22 cellular contexts compared by ENCODE assay signal in the genomic region with DNA sequence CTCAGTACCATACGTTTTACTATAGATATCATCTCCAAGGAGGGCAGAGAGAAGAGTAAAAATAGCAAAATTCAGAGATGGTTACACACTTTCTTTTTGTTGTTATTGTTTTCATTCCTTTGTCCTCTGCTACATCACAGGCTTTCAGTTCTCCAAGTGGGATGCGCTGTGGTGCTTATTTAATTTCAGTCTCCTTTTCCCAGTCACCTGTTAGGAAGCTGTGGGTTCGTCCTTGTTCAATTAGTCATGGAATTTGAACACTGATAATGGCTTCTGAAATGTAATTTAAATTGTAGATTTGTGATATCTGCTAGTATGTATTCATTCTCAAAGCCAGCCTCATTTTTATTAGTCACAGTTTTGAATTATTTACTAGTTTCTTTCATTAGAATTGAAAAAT. TPM values are rescaled to one million over a fixed set of nuclear protein-coding genes. Genes with fewer than 3 reads are reported as not detected.
DNase-seq lines count a peak whose midpoint lies in the region; TF ChIP-seq lines count a peak whose summit lies in the region.
"Had no signal": no experiment of that assay in that cellular context is flagged by ENCODE, and none has a peak within 500 bp of the region (broad histone marks: within the 10 kb centered on the region; RNA-seq: fewer than 3 reads in every experiment).

No MANE protein-coding gene starts in this region.

- H3K9me3 Mint-ChIP-seq in brain: peaks cover 0 to 7% (median 3%) of the 10 kb centered on the region in 5 experiments
- H3K9me3 Mint-ChIP-seq: CD4-positive, alpha-beta T cell; CD8-positive, alpha-beta T cell had no signal

- intact Hi-C loops in posterior vena cava (cut with DNase I): no loop called here

- TF ChIP-seq CTCF in brain (conservative IDR thresholded peaks at IDR 0.05) (no peak), osteoblast (IDR thresholded peaks at IDR 0.05; ENCODE audit: extremely low read depth, low read depth, low read length) (no peak)

- H3K36me3 Mint-ChIP-seq in brain: no peaks in the 10 kb centered on the region
- H3K36me3 Mint-ChIP-seq: CD8-positive, alpha-beta T cell had no signal

- H3K79me2 ChIP-seq in osteoblast (ENCODE audit: insufficient read depth, low read length): no peaks in the 10 kb centered on the region

- H3K36me3 ChIP-seq in SJCRH30 (no peaks in the 10 kb centered on the region), osteoblast (ENCODE audit: insufficient read depth, low read length) (no peaks in the 10 kb centered on the region)
- H3K36me3 ChIP-seq: BLaER1 treated with 17β-estradiol and CSF1 and Interleukin-3, amounts not matched to agents 10 nM and 100 nM had no signal

- H3K4me3 ChIP-seq in SJCRH30 (no peak overlapping the region), osteoblast (ENCODE audit: insufficient read depth, low read length) (no peak overlapping the region)
- H3K4me3 ChIP-seq: A549; BLaER1 treated with 17β-estradiol and CSF1 and Interleukin-3, amounts not matched to agents 10 nM and 100 nM; GM12878 had no signal

- peak overlapping the region in 1 of 5 experiments; percentile 40 for H3K4me3 Mint-ChIP-seq in brain
- H3K4me3 Mint-ChIP-seq: B cell; CD4-positive, alpha-beta T cell; CD8-positive, alpha-beta T cell had no signal

- peaks cover 34% of the 10 kb centered on the region for H3K4me1 Mint-ChIP-seq in brain
- H3K4me1 Mint-ChIP-seq: B cell had no signal

- H3K9me3 ChIP-seq in SJCRH30 (replicated peaks) (no peaks in the 10 kb centered on the region), osteoblast (ENCODE audit: low read depth, low read length) (no peaks in the 10 kb centered on the region)
- H3K9me3 ChIP-seq: Caco-2 had no signal

- H3K27me3 ChIP-seq in SJCRH30: no peaks in the 10 kb centered on the region
- H3K27me3 ChIP-seq in osteoblast (ENCODE audit: insufficient read depth, low read length): peaks cover 14% of the 10 kb centered on the region
- H3K27me3 ChIP-seq: BLaER1 treated with 17β-estradiol and CSF1 and Interleukin-3, amounts not matched to agents 10 nM and 100 nM had no signal

- no peaks in the 10 kb centered on the region for H3K27me3 Mint-ChIP-seq in brain

- H2AFZ ChIP-seq in osteoblast (ENCODE audit: low read length): no peak overlapping the region

- DNase-seq in SJCRH30 (peak; percentile 4 to 53), osteoblast (ENCODE audit: insufficient read length, low spot score, missing footprints) (peak; percentile 42), posterior vena cava (ENCODE audit: low spot score) (no peak), H4 (ENCODE audit: low spot score) (no peak)
- DNase-seq in activated CD8-positive, alpha-beta memory T cell treated with anti-CD3 and anti-CD28 coated beads for 24 hours: no peak
- DNase-seq: AML-193; Caco-2; Calu3; CD4-positive, alpha-beta T cell; CD8-positive, alpha-beta T cell; DMS53; DMS79; DND-41; EL; GDM1 had no signal

- H3K4me1 ChIP-seq in SJCRH30 (0 out of 2 replicates have a peak, but pooled peaks cover 4% of the 10 kb centered on the region), osteoblast (ENCODE audit: insufficient read depth, low read length) (no peaks in the 10 kb centered on the region)
- H3K4me1 ChIP-seq: A549, Caco-2 had no signal

- H3K27ac Mint-ChIP-seq in brain: peak overlapping the region; percentile 53 to 94 (median 82)
- H3K27ac Mint-ChIP-seq: B cell; CD4-positive, alpha-beta T cell; CD8-positive, alpha-beta T cell had no signal

- H3K27ac ChIP-seq in SJCRH30 (no peak overlapping the region), osteoblast (ENCODE audit: low read depth, low read length) (no peak overlapping the region)
- H3K27ac ChIP-seq: 22Rv1; A549; BLaER1 treated with 17β-estradiol and CSF1 and Interleukin-3, amounts not matched to agents 10 nM and 100 nM; C4-2B had no signal

- no peaks in the 10 kb centered on the region for H4K20me1 ChIP-seq in osteoblast (ENCODE audit: insufficient read depth, low read length)
- H4K20me1 ChIP-seq: BLaER1 treated with 17β-estradiol and CSF1 and Interleukin-3, amounts not matched to agents 10 nM and 100 nM had no signal

- H3K4me2 ChIP-seq in osteoblast (ENCODE audit: insufficient read depth, low read length): no peak overlapping the region
- H3K4me2 ChIP-seq: A549; BLaER1 treated with 17β-estradiol and CSF1 and Interleukin-3, amounts not matched to agents 10 nM and 100 nM had no signal

RNA-seq across cellular contexts. Expression of a gene that starts 38.8 kb away (rescaled TPM):
- 12.0 and 13.0 TPM in 2 replicates for total RNA-seq in SJCRH30 (2014; rRNA removed; shearing (Covaris generic))
- 18.1 TPM for polyA plus RNA-seq in brain (ENCODE audit: insufficient read depth, low read depth, low replicate concordance)
- total RNA-seq in osteoblast (37.6 and 38.3 TPM in 2 replicates), posterior vena cava (10 to 100 TPM; 16.0 to 18.9 TPM)
- 28.2 and 37.1 TPM in 2 replicates for total RNA-seq in H4 (2014; rRNA removed; shearing (Covaris generic))

RNA-seq across cellular contexts. Expression of a gene that starts 38.8 kb away (rescaled TPM):
- 26.4 and 27.0 TPM in 2 replicates for total RNA-seq in SJCRH30 (2014; rRNA removed; shearing (Covaris generic))
- polyA plus RNA-seq in brain (ENCODE audit: insufficient read depth, low read depth, low replicate concordance): 21.2 TPM
- total RNA-seq in osteoblast: 52.2 and 57.2 TPM in 2 replicates
- total RNA-seq in posterior vena cava: 10 to 100 TPM; 33.4 to 34.1 TPM
- total RNA-seq in H4 (2014; rRNA removed; shearing (Covaris generic)): 27.3 and 37.8 TPM in 2 replicates

Comparison
In these comparisons a context has a peak if more than half of its experiments do, and no peak if none do; other contexts are left out.
1. DNase-seq: peak in SJCRH30 (2 of 2) and osteoblast (single experiment); none in posterior vena cava (single experiment), H4 (single experiment) and activated CD8-positive, alpha-beta memory T cell treated with anti-CD3 and anti-CD28 coated beads for 24 hours (single experiment).